1 cellular context compared by ENCODE assay signal in the genomic region with DNA sequence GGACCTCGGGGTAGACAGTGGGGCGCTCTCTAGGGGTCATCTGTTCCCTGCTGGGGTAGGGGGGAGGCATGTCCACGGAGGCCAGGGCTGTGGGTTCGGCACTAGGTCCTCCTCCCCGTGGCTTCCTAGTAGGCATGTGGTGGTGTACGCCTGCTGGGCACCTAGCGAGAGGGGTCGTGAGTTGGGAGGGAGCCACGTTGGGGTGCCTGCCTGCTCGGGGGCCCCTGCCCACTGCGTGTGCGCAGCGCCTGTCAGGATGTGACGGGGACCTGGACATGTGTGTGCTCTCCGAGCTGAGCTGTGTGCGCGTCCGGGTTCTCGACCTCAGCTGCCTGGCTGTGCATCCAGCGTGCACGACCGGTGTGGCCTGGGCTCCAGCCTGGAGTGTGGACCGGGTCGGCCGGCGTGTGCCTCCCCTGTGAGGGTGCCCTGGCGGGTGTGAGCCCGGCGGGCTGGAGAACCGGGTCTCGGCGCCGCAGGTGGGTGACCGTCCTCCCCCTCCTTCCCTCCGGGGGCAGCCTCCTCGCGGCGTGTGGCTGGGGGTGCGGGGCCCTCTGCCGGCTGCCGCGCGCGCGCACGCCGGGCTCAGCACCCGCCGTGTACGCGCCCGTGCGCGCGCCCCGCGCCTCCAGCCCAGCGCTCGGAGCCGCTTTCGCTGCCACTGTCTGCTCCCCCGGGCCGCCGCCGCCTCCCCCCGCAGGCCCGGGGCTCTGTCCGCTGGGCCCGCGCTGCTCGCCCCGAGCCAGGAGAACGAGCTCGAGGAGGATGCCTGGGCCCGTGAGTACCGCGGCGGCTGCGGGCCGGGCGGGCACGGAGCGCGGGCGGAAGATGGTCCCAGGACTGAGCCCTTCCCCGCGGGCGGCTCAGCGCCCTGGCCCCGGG.
TF ChIP-seq lines count a peak whose summit lies in the region.

A gene with protein sequence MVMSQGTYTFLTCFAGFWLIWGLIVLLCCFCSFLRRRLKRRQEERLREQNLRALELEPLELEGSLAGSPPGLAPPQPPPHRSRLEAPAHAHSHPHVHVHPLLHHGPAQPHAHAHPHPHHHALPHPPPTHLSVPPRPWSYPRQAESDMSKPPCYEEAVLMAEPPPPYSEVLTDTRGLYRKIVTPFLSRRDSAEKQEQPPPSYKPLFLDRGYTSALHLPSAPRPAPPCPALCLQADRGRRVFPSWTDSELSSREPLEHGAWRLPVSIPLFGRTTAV (plus strand): TSS at position 631 of the 882 bp plus-strand sequence. CDS start 8,254 bp downstream, outside the sequence.

TF ChIP-seq in WTC11, 78 proteins besides CTCF, POLR2A, EP300 and RAD21 (continued from another document and continues in another):
- TF ChIP-seq, protein P1, sequence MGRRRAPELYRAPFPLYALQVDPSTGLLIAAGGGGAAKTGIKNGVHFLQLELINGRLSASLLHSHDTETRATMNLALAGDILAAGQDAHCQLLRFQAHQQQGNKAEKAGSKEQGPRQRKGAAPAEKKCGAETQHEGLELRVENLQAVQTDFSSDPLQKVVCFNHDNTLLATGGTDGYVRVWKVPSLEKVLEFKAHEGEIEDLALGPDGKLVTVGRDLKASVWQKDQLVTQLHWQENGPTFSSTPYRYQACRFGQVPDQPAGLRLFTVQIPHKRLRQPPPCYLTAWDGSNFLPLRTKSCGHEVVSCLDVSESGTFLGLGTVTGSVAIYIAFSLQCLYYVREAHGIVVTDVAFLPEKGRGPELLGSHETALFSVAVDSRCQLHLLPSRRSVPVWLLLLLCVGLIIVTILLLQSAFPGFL (CRISPR knock-in tag; IDR thresholded peaks at IDR 0.05; ENCODE audit: borderline replicate concordance) = no peak
- TF ChIP-seq ETV6 (CRISPR knock-in tag; IDR thresholded peaks at IDR 0.05) = no peak
- TF ChIP-seq, protein P2, sequence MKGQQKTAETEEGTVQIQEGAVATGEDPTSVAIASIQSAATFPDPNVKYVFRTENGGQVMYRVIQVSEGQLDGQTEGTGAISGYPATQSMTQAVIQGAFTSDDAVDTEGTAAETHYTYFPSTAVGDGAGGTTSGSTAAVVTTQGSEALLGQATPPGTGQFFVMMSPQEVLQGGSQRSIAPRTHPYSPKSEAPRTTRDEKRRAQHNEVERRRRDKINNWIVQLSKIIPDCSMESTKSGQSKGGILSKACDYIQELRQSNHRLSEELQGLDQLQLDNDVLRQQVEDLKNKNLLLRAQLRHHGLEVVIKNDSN (CRISPR knock-in tag; IDR thresholded peaks at IDR 0.05) = no peak
- TF ChIP-seq, protein P3, sequence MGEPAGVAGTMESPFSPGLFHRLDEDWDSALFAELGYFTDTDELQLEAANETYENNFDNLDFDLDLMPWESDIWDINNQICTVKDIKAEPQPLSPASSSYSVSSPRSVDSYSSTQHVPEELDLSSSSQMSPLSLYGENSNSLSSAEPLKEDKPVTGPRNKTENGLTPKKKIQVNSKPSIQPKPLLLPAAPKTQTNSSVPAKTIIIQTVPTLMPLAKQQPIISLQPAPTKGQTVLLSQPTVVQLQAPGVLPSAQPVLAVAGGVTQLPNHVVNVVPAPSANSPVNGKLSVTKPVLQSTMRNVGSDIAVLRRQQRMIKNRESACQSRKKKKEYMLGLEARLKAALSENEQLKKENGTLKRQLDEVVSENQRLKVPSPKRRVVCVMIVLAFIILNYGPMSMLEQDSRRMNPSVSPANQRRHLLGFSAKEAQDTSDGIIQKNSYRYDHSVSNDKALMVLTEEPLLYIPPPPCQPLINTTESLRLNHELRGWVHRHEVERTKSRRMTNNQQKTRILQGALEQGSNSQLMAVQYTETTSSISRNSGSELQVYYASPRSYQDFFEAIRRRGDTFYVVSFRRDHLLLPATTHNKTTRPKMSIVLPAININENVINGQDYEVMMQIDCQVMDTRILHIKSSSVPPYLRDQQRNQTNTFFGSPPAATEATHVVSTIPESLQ (CRISPR knock-in tag; IDR thresholded peaks at IDR 0.05) = no peak
- TF ChIP-seq, protein P4, sequence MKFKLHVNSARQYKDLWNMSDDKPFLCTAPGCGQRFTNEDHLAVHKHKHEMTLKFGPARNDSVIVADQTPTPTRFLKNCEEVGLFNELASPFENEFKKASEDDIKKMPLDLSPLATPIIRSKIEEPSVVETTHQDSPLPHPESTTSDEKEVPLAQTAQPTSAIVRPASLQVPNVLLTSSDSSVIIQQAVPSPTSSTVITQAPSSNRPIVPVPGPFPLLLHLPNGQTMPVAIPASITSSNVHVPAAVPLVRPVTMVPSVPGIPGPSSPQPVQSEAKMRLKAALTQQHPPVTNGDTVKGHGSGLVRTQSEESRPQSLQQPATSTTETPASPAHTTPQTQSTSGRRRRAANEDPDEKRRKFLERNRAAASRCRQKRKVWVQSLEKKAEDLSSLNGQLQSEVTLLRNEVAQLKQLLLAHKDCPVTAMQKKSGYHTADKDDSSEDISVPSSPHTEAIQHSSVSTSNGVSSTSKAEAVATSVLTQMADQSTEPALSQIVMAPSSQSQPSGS (CRISPR knock-in tag; IDR thresholded peaks at IDR 0.05; ENCODE audit: borderline replicate concordance, low read depth) = no peak
- TF ChIP-seq, protein P5, sequence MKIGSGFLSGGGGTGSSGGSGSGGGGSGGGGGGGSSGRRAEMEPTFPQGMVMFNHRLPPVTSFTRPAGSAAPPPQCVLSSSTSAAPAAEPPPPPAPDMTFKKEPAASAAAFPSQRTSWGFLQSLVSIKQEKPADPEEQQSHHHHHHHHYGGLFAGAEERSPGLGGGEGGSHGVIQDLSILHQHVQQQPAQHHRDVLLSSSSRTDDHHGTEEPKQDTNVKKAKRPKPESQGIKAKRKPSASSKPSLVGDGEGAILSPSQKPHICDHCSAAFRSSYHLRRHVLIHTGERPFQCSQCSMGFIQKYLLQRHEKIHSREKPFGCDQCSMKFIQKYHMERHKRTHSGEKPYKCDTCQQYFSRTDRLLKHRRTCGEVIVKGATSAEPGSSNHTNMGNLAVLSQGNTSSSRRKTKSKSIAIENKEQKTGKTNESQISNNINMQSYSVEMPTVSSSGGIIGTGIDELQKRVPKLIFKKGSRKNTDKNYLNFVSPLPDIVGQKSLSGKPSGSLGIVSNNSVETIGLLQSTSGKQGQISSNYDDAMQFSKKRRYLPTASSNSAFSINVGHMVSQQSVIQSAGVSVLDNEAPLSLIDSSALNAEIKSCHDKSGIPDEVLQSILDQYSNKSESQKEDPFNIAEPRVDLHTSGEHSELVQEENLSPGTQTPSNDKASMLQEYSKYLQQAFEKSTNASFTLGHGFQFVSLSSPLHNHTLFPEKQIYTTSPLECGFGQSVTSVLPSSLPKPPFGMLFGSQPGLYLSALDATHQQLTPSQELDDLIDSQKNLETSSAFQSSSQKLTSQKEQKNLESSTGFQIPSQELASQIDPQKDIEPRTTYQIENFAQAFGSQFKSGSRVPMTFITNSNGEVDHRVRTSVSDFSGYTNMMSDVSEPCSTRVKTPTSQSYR (CRISPR knock-in tag; IDR thresholded peaks at IDR 0.05) = no peak
- no peak for TF ChIP-seq TCF7 (CRISPR knock-in tag; IDR thresholded peaks at IDR 0.05; ENCODE audit: low read depth)
- TF ChIP-seq ZNF423 (CRISPR knock-in tag; IDR thresholded peaks at IDR 0.05) = peak; percentile 49; the same call in 1 of the 2 replicates
- TF ChIP-seq, protein P6, sequence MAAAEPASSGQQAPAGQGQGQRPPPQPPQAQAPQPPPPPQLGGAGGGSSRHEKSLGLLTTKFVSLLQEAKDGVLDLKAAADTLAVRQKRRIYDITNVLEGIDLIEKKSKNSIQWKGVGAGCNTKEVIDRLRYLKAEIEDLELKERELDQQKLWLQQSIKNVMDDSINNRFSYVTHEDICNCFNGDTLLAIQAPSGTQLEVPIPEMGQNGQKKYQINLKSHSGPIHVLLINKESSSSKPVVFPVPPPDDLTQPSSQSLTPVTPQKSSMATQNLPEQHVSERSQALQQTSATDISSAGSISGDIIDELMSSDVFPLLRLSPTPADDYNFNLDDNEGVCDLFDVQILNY (CRISPR knock-in tag; IDR thresholded peaks at IDR 0.05) = 0 out of 2 replicates have a peak, but pooled peaks have one; percentile 33
- TF ChIP-seq CREM (CRISPR knock-in tag; IDR thresholded peaks at IDR 0.05) = no peak
- TF ChIP-seq SMAD4 (CRISPR knock-in tag; IDR thresholded peaks at IDR 0.05) = no peak
- TF ChIP-seq, protein P7, sequence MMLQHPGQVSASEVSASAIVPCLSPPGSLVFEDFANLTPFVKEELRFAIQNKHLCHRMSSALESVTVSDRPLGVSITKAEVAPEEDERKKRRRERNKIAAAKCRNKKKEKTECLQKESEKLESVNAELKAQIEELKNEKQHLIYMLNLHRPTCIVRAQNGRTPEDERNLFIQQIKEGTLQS (CRISPR knock-in tag; conservative IDR thresholded peaks at IDR 0.05) = no peak
- TF ChIP-seq, protein P8, sequence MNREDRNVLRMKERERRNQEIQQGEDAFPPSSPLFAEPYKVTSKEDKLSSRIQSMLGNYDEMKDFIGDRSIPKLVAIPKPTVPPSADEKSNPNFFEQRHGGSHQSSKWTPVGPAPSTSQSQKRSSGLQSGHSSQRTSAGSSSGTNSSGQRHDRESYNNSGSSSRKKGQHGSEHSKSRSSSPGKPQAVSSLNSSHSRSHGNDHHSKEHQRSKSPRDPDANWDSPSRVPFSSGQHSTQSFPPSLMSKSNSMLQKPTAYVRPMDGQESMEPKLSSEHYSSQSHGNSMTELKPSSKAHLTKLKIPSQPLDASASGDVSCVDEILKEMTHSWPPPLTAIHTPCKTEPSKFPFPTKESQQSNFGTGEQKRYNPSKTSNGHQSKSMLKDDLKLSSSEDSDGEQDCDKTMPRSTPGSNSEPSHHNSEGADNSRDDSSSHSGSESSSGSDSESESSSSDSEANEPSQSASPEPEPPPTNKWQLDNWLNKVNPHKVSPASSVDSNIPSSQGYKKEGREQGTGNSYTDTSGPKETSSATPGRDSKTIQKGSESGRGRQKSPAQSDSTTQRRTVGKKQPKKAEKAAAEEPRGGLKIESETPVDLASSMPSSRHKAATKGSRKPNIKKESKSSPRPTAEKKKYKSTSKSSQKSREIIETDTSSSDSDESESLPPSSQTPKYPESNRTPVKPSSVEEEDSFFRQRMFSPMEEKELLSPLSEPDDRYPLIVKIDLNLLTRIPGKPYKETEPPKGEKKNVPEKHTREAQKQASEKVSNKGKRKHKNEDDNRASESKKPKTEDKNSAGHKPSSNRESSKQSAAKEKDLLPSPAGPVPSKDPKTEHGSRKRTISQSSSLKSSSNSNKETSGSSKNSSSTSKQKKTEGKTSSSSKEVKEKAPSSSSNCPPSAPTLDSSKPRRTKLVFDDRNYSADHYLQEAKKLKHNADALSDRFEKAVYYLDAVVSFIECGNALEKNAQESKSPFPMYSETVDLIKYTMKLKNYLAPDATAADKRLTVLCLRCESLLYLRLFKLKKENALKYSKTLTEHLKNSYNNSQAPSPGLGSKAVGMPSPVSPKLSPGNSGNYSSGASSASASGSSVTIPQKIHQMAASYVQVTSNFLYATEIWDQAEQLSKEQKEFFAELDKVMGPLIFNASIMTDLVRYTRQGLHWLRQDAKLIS (CRISPR knock-in tag; IDR thresholded peaks at IDR 0.05; ENCODE audit: borderline replicate concordance) = no peak
- no peak for TF ChIP-seq ZNF219 (CRISPR knock-in tag; IDR thresholded peaks at IDR 0.05; ENCODE audit: borderline replicate concordance)
- no peak for TF ChIP-seq NR2C2 (CRISPR knock-in tag; IDR thresholded peaks at IDR 0.05)
- no peak for TF ChIP-seq MXD4 (CRISPR knock-in tag; IDR thresholded peaks at IDR 0.05; ENCODE audit: borderline replicate concordance)
- no peak for TF ChIP-seq PRRX2 (CRISPR knock-in tag; IDR thresholded peaks at IDR 0.05)
- TF ChIP-seq, protein P9, sequence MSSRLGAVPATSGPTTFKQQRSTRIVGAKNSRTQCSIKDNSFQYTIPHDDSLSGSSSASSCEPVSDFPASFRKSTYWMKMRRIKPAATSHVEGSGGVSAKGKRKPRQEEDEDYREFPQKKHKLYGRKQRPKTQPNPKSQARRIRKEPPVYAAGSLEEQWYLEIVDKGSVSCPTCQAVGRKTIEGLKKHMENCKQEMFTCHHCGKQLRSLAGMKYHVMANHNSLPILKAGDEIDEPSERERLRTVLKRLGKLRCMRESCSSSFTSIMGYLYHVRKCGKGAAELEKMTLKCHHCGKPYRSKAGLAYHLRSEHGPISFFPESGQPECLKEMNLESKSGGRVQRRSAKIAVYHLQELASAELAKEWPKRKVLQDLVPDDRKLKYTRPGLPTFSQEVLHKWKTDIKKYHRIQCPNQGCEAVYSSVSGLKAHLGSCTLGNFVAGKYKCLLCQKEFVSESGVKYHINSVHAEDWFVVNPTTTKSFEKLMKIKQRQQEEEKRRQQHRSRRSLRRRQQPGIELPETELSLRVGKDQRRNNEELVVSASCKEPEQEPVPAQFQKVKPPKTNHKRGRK (CRISPR knock-in tag; IDR thresholded peaks at IDR 0.05; ENCODE audit: borderline replicate concordance) = no peak
- peak; percentile 52; the same call in 1 of the 2 replicates for TF ChIP-seq FOXP1 (CRISPR knock-in tag; IDR thresholded peaks at IDR 0.05; ENCODE audit: borderline replicate concordance)
- no peak for TF ChIP-seq NR1H2 (CRISPR knock-in tag; IDR thresholded peaks at IDR 0.05)
- no peak for TF ChIP-seq NFYB (CRISPR knock-in tag; conservative IDR thresholded peaks at IDR 0.05; ENCODE audit: low read depth)
- TF ChIP-seq, protein P10, sequence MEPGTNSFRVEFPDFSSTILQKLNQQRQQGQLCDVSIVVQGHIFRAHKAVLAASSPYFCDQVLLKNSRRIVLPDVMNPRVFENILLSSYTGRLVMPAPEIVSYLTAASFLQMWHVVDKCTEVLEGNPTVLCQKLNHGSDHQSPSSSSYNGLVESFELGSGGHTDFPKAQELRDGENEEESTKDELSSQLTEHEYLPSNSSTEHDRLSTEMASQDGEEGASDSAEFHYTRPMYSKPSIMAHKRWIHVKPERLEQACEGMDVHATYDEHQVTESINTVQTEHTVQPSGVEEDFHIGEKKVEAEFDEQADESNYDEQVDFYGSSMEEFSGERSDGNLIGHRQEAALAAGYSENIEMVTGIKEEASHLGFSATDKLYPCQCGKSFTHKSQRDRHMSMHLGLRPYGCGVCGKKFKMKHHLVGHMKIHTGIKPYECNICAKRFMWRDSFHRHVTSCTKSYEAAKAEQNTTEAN (CRISPR knock-in tag; IDR thresholded peaks at IDR 0.05) = no peak
- TF ChIP-seq, protein P11, sequence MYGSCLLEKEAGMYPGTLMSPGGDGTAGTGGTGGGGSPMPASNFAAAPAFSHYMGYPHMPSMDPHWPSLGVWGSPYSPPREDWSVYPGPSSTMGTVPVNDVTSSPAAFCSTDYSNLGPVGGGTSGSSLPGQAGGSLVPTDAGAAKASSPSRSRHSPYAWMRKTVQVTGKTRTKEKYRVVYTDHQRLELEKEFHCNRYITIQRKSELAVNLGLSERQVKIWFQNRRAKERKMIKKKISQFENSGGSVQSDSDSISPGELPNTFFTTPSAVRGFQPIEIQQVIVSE (CRISPR knock-in tag; IDR thresholded peaks at IDR 0.05; ENCODE audit: borderline replicate concordance) = no peak
- TF ChIP-seq ZBTB21 (CRISPR knock-in tag; IDR thresholded peaks at IDR 0.05; ENCODE audit: borderline replicate concordance) = no peak
- TF ChIP-seq ELF4 (CRISPR knock-in tag; IDR thresholded peaks at IDR 0.05; ENCODE audit: low read depth) = no peak
- no peak for TF ChIP-seq SMAD3 (CRISPR knock-in tag; IDR thresholded peaks at IDR 0.05; ENCODE audit: borderline replicate concordance)
- no peak for TF ChIP-seq ZNF138 (CRISPR knock-in tag; conservative IDR thresholded peaks at IDR 0.05)
- no peak for TF ChIP-seq ZNF232 (CRISPR knock-in tag; IDR thresholded peaks at IDR 0.05)
- TF ChIP-seq FOXJ3 (CRISPR knock-in tag; IDR thresholded peaks at IDR 0.05; ENCODE audit: borderline replicate concordance) = no peak
- TF ChIP-seq, protein P12, sequence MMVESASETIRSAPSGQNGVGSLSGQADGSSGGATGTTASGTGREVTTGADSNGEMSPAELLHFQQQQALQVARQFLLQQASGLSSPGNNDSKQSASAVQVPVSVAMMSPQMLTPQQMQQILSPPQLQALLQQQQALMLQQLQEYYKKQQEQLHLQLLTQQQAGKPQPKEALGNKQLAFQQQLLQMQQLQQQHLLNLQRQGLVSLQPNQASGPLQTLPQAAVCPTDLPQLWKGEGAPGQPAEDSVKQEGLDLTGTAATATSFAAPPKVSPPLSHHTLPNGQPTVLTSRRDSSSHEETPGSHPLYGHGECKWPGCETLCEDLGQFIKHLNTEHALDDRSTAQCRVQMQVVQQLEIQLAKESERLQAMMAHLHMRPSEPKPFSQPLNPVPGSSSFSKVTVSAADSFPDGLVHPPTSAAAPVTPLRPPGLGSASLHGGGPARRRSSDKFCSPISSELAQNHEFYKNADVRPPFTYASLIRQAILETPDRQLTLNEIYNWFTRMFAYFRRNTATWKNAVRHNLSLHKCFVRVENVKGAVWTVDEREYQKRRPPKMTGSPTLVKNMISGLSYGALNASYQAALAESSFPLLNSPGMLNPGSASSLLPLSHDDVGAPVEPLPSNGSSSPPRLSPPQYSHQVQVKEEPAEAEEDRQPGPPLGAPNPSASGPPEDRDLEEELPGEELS (CRISPR knock-in tag; IDR thresholded peaks at IDR 0.05) = no peak
